In the genomic region with DNA sequence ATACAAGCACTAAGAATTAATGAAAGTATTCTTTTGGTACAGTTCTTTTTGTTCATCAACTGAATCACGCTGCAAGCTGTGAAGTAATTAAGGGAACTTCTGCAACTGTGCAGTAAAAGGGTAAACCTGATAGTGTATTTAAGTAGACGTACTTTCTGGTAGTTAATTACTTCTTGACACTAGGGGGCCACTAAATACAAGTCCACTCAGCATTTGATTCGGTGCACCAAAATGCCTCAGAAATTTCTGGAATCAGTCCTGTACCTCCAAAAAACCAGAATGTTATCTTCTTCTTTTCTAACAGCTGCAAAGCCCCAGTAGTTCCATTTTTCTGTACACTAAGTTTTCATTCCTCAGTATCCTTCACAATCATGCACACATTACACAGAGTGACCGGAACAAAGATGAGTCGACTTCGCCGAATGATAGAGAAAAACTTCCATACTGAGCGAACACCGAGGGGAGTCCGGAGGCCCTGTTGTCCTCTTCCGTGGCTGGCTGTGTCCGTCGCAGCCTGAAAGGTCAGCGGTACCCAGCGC, we compare ENCODE assay signal across 7 cellular contexts. TPM values are rescaled to one million over a fixed set of nuclear protein-coding genes. Genes with fewer than 3 reads are reported as not detected.
A peak's percentile ranks its signal among the peaks of the same experiment; 100 is the strongest.
DNase-seq lines count a peak whose midpoint lies in the region; ATAC-seq and TF ChIP-seq lines count a peak whose summit lies in the region.

No MANE protein-coding gene starts in this region.

- H3K9me3 ChIP-seq in upper lobe of left lung: no peaks in the 10 kb centered on the region

- H3K36me3 ChIP-seq in upper lobe of left lung: peaks cover 0 to 36% (median 22%) of the 10 kb centered on the region in 4 donors

- WGBS in upper lobe of left lung, 2 donors: 0 to 1% methylated on average over 15 of the region's 15 CpGs

- peak overlapping the region in 57 of 59 donors; percentile 6 to 93 (median 82) for H3K27ac ChIP-seq in dorsolateral prefrontal cortex
- peak overlapping the region; percentile 80 to 88 (median 85) for H3K27ac ChIP-seq in upper lobe of left lung

- in situ Hi-C loops in SK-MEL-5 (cut with HindIII; ENCODE audit: low pct_unique_long_range_greater_than_20kb, low sequenced_read_pairs): no loop called here

- peak; percentile 74 for DNase-seq in GM03348 (ENCODE audit: low spot score)
- DNase-seq in HT1080 (ENCODE audit: low read depth): peak; percentile 28
- DNase-seq in SK-MEL-5 (ENCODE audit: low read depth, low spot score): peak; percentile 60
- DNase-seq in dorsolateral prefrontal cortex: no peak
- peak; percentile 73 for DNase-seq in medulla oblongata (ENCODE audit: extremely low spot score)
- DNase-seq in upper lobe of left lung: no peak

- intact Hi-C loops in dorsolateral prefrontal cortex (cut with DNase I): loop anchor here (2.0 to 10.0 kb wide), 6 partner anchors 79 to 1202 kb away; partner anchors contain the start of genes HEXB (in 2 of the 2), ANKRA2 (in 1 of the 2) and UTP15 (in 1 of the 2)

- no peak for TF ChIP-seq POLR2A in upper lobe of left lung (IDR thresholded peaks at IDR 0.05)

- H3K27me3 ChIP-seq in dorsolateral prefrontal cortex: no peaks in the 10 kb centered on the region
- H3K27me3 ChIP-seq in upper lobe of left lung: no peaks in the 10 kb centered on the region

- ATAC-seq in GM21367 (IDR thresholded peaks at IDR 0.05; ENCODE audit: unreplicated experiment): peak; percentile 27
- peak; percentile 83 to 88 for ATAC-seq in upper lobe of left lung (ENCODE audit: low FRiP score in 2 of 2)

- no peak for TF ChIP-seq EP300 in upper lobe of left lung (IDR thresholded peaks at IDR 0.05)

- peak in 45 of 56 donors; percentile 2 to 64 (median 43) for TF ChIP-seq CTCF in dorsolateral prefrontal cortex (IDR thresholded peaks at IDR 0.05 in 54 of 56, conservative IDR thresholded peaks at IDR 0.05 in 2 of 56; ENCODE audit: low read depth in 1 of 56, partially characterized antibody in 56 of 56)
- peak; percentile 19 to 58 (median 37) for TF ChIP-seq CTCF in upper lobe of left lung (IDR thresholded peaks at IDR 0.05)

- H3K4me3 ChIP-seq in dorsolateral prefrontal cortex (peak overlapping the region; percentile 65 to 100 (median 96)), upper lobe of left lung (peak overlapping the region; percentile 73 to 99 (median 95))

- H3K4me1 ChIP-seq in upper lobe of left lung: peaks cover 21 to 27% (median 25%) of the 10 kb centered on the region in 4 donors

RNA-seq across cellular contexts. Expression of gene GFM2, which starts 0.5 kb away (rescaled TPM):
- total RNA-seq in HT1080 (2014; rRNA removed; shearing (Covaris generic)): 38.8 and 44.5 TPM in 2 replicates
- polyA plus RNA-seq in HT1080 (2015; cell fraction: cytosol; rRNA removed): 29.8 and 33.2 TPM in 2 replicates
- polyA plus RNA-seq in HT1080 (2015; cell fraction: nucleus; rRNA removed): 85.1 and 88.4 TPM in 2 replicates
- 64.4 and 65.5 TPM in 2 replicates for total RNA-seq in SK-MEL-5 (2014; rRNA removed; shearing (Covaris generic))
- polyA plus RNA-seq in SK-MEL-5 (2015; cell fraction: cytosol; rRNA removed): 35.3 and 40.5 TPM in 2 replicates
- polyA plus RNA-seq in SK-MEL-5 (2015; cell fraction: nucleus; rRNA removed): 117 and 169 TPM in 2 replicates
- total RNA-seq in dorsolateral prefrontal cortex (10 to 100 TPM; 22.4 to 57.2 (median 38.5) TPM), upper lobe of left lung (10 to 100 TPM in 5 of 6 donors, 1 to 10 TPM in 1; 6.1 to 33.5 (median 16.0) TPM)

RNA-seq across cellular contexts. Expression of gene NSA2, which starts 0.6 kb away (rescaled TPM):
- 95.9 and 96.6 TPM in 2 replicates for total RNA-seq in HT1080 (2014; rRNA removed; shearing (Covaris generic))
- polyA plus RNA-seq in HT1080 (2015; cell fraction: cytosol; rRNA removed): 123 and 143 TPM in 2 replicates
- 59.6 and 69.1 TPM in 2 replicates for polyA plus RNA-seq in HT1080 (2015; cell fraction: nucleus; rRNA removed)
- 172 and 206 TPM in 2 replicates for total RNA-seq in SK-MEL-5 (2014; rRNA removed; shearing (Covaris generic))
- 123 and 139 TPM in 2 replicates for polyA plus RNA-seq in SK-MEL-5 (2015; cell fraction: cytosol; rRNA removed)
- polyA plus RNA-seq in SK-MEL-5 (2015; cell fraction: nucleus; rRNA removed): 21.5 and 51.0 TPM in 2 replicates
- total RNA-seq in dorsolateral prefrontal cortex (10 to 100 TPM; 15.8 to 63.6 (median 30.8) TPM), upper lobe of left lung (10 to 100 TPM; 38.2 to 77.0 (median 49.2) TPM)

Comparison
In these comparisons a context has a peak if more than half of its experiments do, and no peak if none do; other contexts are left out.
1. DNase-seq: peak in GM03348 (single experiment), HT1080 (single experiment), SK-MEL-5 (single experiment) and medulla oblongata (single experiment); none in dorsolateral prefrontal cortex (0 of 10) and upper lobe of left lung (0 of 2).